Comparison of ENCODE assay signal across 13 cellular contexts in genomic region chr18:67216846-67217245, GRCh38.
A peak's percentile ranks its signal among the peaks of the same experiment; 100 is the strongest.
DNase-seq lines count a peak whose midpoint lies in the region; ATAC-seq and TF ChIP-seq lines count a peak whose summit lies in the region.
"Had no signal": no experiment of that assay in that cellular context is flagged by ENCODE, and none has a peak within 500 bp of the region (broad histone marks: within the 10 kb centered on the region; RNA-seq: fewer than 3 reads in every experiment).

No MANE protein-coding gene starts in this region.

- no peak overlapping the region for H3K18ac ChIP-seq in mesenchymal stem cell (ENCODE audit: low read depth in 1 of 2, low read length in 2 of 2)

- no peak overlapping the region for H2AK5ac ChIP-seq in mesenchymal stem cell (ENCODE audit: low read length, severe bottlenecking)

- no peak overlapping the region for H3K4me3 Mint-ChIP-seq in activated naive CD4-positive, alpha-beta T cell treated with anti-CD3 and anti-CD28 coated beads, Interleukin-2, amount 50 U/mL, for 24 hours

- H3K4me2 ChIP-seq in mesenchymal stem cell (ENCODE audit: low read length, poor library complexity, severe bottlenecking) = no peak overlapping the region

- no peak overlapping the region for H2BK5ac ChIP-seq in mesenchymal stem cell (ENCODE audit: low read depth, low read length, poor library complexity, severe bottlenecking)

- H3K36me3 ChIP-seq in mesenchymal stem cell (ENCODE audit: control insufficient read depth in 1 of 2, insufficient read depth in 2 of 2, low read depth in 1 of 2, low read length in 2 of 2) = no peaks in the 10 kb centered on the region
- H3K36me3 ChIP-seq in upper lobe of left lung = no peaks in the 10 kb centered on the region

- no peak overlapping the region for H3K4me3 ChIP-seq in mesenchymal stem cell (ENCODE audit: insufficient read depth in 1 of 2, low read depth in 1 of 2, low read length in 2 of 2)
- no peak overlapping the region for H3K4me3 ChIP-seq in upper lobe of left lung

- H3K4me1 Mint-ChIP-seq in activated naive CD4-positive, alpha-beta T cell treated with anti-CD3 and anti-CD28 coated beads, Interleukin-2, amount 50 U/mL, for 24 hours = no peaks in the 10 kb centered on the region

- no peak for TF ChIP-seq POLR2A in upper lobe of left lung (IDR thresholded peaks at IDR 0.05)

- H3K4ac ChIP-seq in mesenchymal stem cell (ENCODE audit: low read depth in 1 of 2, low read length in 2 of 2) = no peak overlapping the region

- ATAC-seq in upper lobe of left lung (ENCODE audit: low FRiP score in 2 of 2) (no peak), GM19023 (IDR thresholded peaks at IDR 0.05; ENCODE audit: unreplicated experiment) (no peak), HG02798 (IDR thresholded peaks at IDR 0.05; ENCODE audit: poor library complexity, unreplicated experiment) (no peak)

- H2BK120ac ChIP-seq in mesenchymal stem cell (ENCODE audit: low read depth, low read length) = no peak overlapping the region

- H2AFZ ChIP-seq in mesenchymal stem cell (ENCODE audit: low read depth, low read length) = no peak overlapping the region

- H3K79me1 ChIP-seq in mesenchymal stem cell (replicated peaks; ENCODE audit: low read length, poor library complexity, severe bottlenecking) = no peaks in the 10 kb centered on the region

- H3K4me1 ChIP-seq in mesenchymal stem cell (ENCODE audit: control insufficient read depth, insufficient read depth, low read depth, low read length) (no peaks in the 10 kb centered on the region), upper lobe of left lung (no peaks in the 10 kb centered on the region)

- peaks cover 2% of the 10 kb centered on the region for H3K27me3 Mint-ChIP-seq in activated naive CD4-positive, alpha-beta T cell treated with anti-CD3 and anti-CD28 coated beads, Interleukin-2, amount 50 U/mL, for 24 hours

- H3K27ac Mint-ChIP-seq in activated naive CD4-positive, alpha-beta T cell treated with anti-CD3 and anti-CD28 coated beads, Interleukin-2, amount 50 U/mL, for 24 hours = peak overlapping the region; percentile 2

- no peak for TF ChIP-seq EP300 in upper lobe of left lung (IDR thresholded peaks at IDR 0.05)

- no peaks in the 10 kb centered on the region for H3K36me3 Mint-ChIP-seq in activated naive CD4-positive, alpha-beta T cell treated with anti-CD3 and anti-CD28 coated beads, Interleukin-2, amount 50 U/mL, for 24 hours

- H3K9me3 ChIP-seq in mesenchymal stem cell (ENCODE audit: control insufficient read depth, low read length) (no peaks in the 10 kb centered on the region), upper lobe of left lung (no peaks in the 10 kb centered on the region)

- H3K27ac ChIP-seq in mesenchymal stem cell (ENCODE audit: low read length, poor library complexity, severe bottlenecking) = no peak overlapping the region
- H3K27ac ChIP-seq in upper lobe of left lung = no peak overlapping the region
- H3K27ac ChIP-seq: 22Rv1, C4-2B, HL-60, RWPE1 had no signal

- DNase-seq in activated naive CD4-positive, alpha-beta T cell (lab: John Stamatoyannopoulos, UW) = no peak
- DNase-seq in astrocyte of the hippocampus (ENCODE audit: low read depth, low spot score) = peak; percentile 10
- DNase-seq in mesenchymal stem cell = no peak
- no peak for DNase-seq in upper lobe of left lung
- no peak for DNase-seq in stimulated activated CD4-positive, alpha-beta T cell treated with anti-CD3 and anti-CD28 coated beads, Interleukin-1b, Interleukin-23, amount 100 ng/mL, for 48 hours
- DNase-seq: DMS 273 treated with DMSO at 0.1 percent for 48 hours had no signal

- no peak for TF ChIP-seq CTCF in upper lobe of left lung (IDR thresholded peaks at IDR 0.05)

- no peak overlapping the region for H2BK15ac ChIP-seq in mesenchymal stem cell (ENCODE audit: low read depth, poor library complexity, severe bottlenecking)

- H3K14ac ChIP-seq in mesenchymal stem cell (ENCODE audit: low read length in 2 of 2) = no peak overlapping the region

- peak overlapping the region; percentile 30 for H3K9ac ChIP-seq in mesenchymal stem cell (ENCODE audit: low read length)

- no peak overlapping the region for H4K91ac ChIP-seq in mesenchymal stem cell (ENCODE audit: low read length)

- H4K8ac ChIP-seq in mesenchymal stem cell (ENCODE audit: low read length) = no peak overlapping the region

- 93% methylated on average over 1 of the region's 1 CpG for WGBS in mesenchymal stem cell
- 82 to 83% methylated on average over 1 of the region's 1 CpG for WGBS in upper lobe of left lung, 2 donors

- no peaks in the 10 kb centered on the region for H3K9me3 Mint-ChIP-seq in activated naive CD4-positive, alpha-beta T cell treated with anti-CD3 and anti-CD28 coated beads, Interleukin-2, amount 50 U/mL, for 24 hours

- H2BK12ac ChIP-seq in mesenchymal stem cell (ENCODE audit: low read length in 2 of 2) = no peak overlapping the region

- no peaks in the 10 kb centered on the region for H3K27me3 ChIP-seq in mesenchymal stem cell (ENCODE audit: control insufficient read depth in 1 of 2, insufficient read depth in 1 of 2, low read length in 2 of 2)
- H3K27me3 ChIP-seq in upper lobe of left lung = no peaks in the 10 kb centered on the region

- H3K23ac ChIP-seq in mesenchymal stem cell (ENCODE audit: low read length in 2 of 2) = no peak overlapping the region
